Comparison of ENCODE assay signal across 30 cellular contexts in the genomic region with DNA sequence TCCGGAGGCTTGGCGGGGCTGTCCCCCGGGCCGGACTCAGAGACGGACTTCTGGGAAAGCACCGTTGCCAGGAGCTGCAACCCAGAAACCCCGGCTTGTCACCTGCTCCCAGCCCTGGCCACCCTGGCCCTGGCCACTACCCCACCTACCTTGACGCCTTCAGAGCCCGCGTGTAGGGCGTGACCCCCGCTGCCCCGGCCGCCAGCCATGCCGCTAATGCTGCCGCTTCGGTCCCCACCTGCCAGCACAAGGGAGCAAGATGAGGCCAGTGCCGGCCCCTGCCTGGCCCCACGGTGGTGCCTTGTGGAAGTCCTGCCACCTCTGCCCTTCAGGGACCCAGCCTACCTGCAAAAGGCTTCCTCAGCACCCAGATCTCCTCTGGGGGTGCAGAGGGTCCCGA. TPM values are rescaled to one million over a fixed set of nuclear protein-coding genes. Genes with fewer than 3 reads are reported as not detected.
"Had no signal": no experiment of that assay in that cellular context is flagged by ENCODE, and none has a peak within 500 bp of the region (broad histone marks: within the 10 kb centered on the region; RNA-seq: fewer than 3 reads in every experiment).

No MANE protein-coding gene starts in this region.

- DNase-seq: dorsolateral prefrontal cortex; effector CD8-positive, alpha-beta T cell; endodermal cell; foreskin fibroblast; gastrocnemius medialis; naive B cell; stimulated activated CD4-positive, alpha-beta T cell treated with anti-CD3 and anti-CD28 coated beads, Interleukin-12 subunit alpha, Interleukin-12 subunit beta, amount 100 ng/mL, for 4 hours; stimulated activated CD4-positive, alpha-beta T cell treated with anti-CD3 and anti-CD28 coated beads, Interleukin-1b, Interleukin-23, amount 100 ng/mL, for 48 hours; stimulated activated CD4-positive, alpha-beta T cell treated with anti-CD3 and anti-CD28 coated beads, Interleukin-4, amount 100 ng/mL, for 1 hour; stimulated activated CD8-positive, alpha-beta memory T cell treated with anti-CD3 and anti-CD28 coated beads, Interleukin-4, amount 100 ng/mL, for 48 hours; stimulated activated naive CD4-positive, alpha-beta T cell treated with Interleukin-2 at 50 U/mL for 16 hours; stomach; testis; tibial artery had no signal

- H3K36me3 ChIP-seq: gastrocnemius medialis, stomach, tibial artery had no signal

- H3K4me2 ChIP-seq: smooth muscle cell had no signal

- H2AFZ ChIP-seq: parathyroid adenoma had no signal

- H3K4me3 Mint-ChIP-seq: endodermal cell; naive B cell; natural killer cell treated with Interleukin-12 subunit alpha and Interleukin-12 subunit beta and Interleukin-15 and Interleukin-18, amount 100 ng/mL, for 72 hours; type B pancreatic cell had no signal

- H3K4me1 Mint-ChIP-seq: endodermal cell, naive B cell, neural crest cell had no signal

- H3K9me3 Mint-ChIP-seq: endodermal cell; memory B cell; naive B cell; natural killer cell treated with Interleukin-12 subunit alpha and Interleukin-12 subunit beta and Interleukin-15 and Interleukin-18, amount 100 ng/mL, for 72 hours; neural crest cell; type B pancreatic cell had no signal

- H3K79me2 ChIP-seq: parathyroid adenoma had no signal

- H3K9ac ChIP-seq: parathyroid adenoma had no signal

- H3K36me3 Mint-ChIP-seq: memory B cell; naive B cell; natural killer cell treated with Interleukin-12 subunit alpha and Interleukin-12 subunit beta and Interleukin-15 and Interleukin-18, amount 100 ng/mL, for 72 hours; type B pancreatic cell had no signal

- H3K9me3 ChIP-seq: gastrocnemius medialis, stomach, testis, tibial artery had no signal

- FAIRE-seq: colon, keratinocyte had no signal

- H3K4me3 ChIP-seq: dorsolateral prefrontal cortex, gastrocnemius medialis, lung, smooth muscle cell, stomach, testis, tibial artery had no signal

- H3K27me3 ChIP-seq: dorsolateral prefrontal cortex, gastrocnemius medialis, stomach, testis had no signal

- H3K27ac Mint-ChIP-seq: endodermal cell; memory B cell; naive B cell; natural killer cell treated with Interleukin-12 subunit alpha and Interleukin-12 subunit beta and Interleukin-15 and Interleukin-18, amount 100 ng/mL, for 72 hours; progenitor cell of endocrine pancreas; type B pancreatic cell had no signal

- H3K27ac ChIP-seq: epithelial cell of prostate, gastrocnemius medialis, parathyroid adenoma, stomach, testis, tibial artery had no signal

- ATAC-seq: esophagus mucosa, gastrocnemius medialis, sciatic nerve had no signal

- H3K27me3 Mint-ChIP-seq: memory B cell; naive B cell; natural killer cell treated with Interleukin-12 subunit alpha and Interleukin-12 subunit beta and Interleukin-15 and Interleukin-18, amount 100 ng/mL, for 72 hours; progenitor cell of endocrine pancreas; type B pancreatic cell had no signal

- H3K4me1 ChIP-seq: gastrocnemius medialis, parathyroid adenoma, stomach, testis, tibial artery had no signal

RNA-seq across cellular contexts. Expression of gene CASKIN1, which starts 11.4 kb away (rescaled TPM):
- total RNA-seq: mononuclear cell, osteoblast, subcutaneous adipose tissue had no signal
